ENCODE assay signal across 8 cellular contexts in genomic region chr5:115179068-115179958, GRCh38. TPM values are rescaled to one million over a fixed set of nuclear protein-coding genes. Genes with fewer than 3 reads are reported as not detected.
A peak's percentile ranks its signal among the peaks of the same experiment; 100 is the strongest.
DNase-seq lines count a peak whose midpoint lies in the region; ATAC-seq lines count a peak whose summit lies in the region.

No MANE protein-coding gene starts in this region.

- H3K27ac Mint-ChIP-seq in activated CD4-positive, alpha-beta memory T cell treated with anti-CD3 and anti-CD28 coated beads, Interleukin-2, amount 10 ng/mL, durations not matched to agents 7 days and 5 days: no peak overlapping the region

- no peaks in the 10 kb centered on the region for H3K36me3 Mint-ChIP-seq in activated CD4-positive, alpha-beta memory T cell treated with anti-CD3 and anti-CD28 coated beads, Interleukin-2, amount 10 ng/mL, durations not matched to agents 7 days and 5 days (ENCODE audit: low read depth)

- ATAC-seq in HG02938 (IDR thresholded peaks at IDR 0.05; ENCODE audit: unreplicated experiment): peak; percentile 29

- POLR2A ChIA-PET in activated CD4-positive, alpha-beta memory T cell treated with anti-CD3 and anti-CD28 coated beads, Interleukin-2, amount 10 ng/mL, durations not matched to agents 7 days and 5 days (lab: Charles Lee): interaction anchor here (1.1 to 3.5 kb wide), 2 partner anchors 9 to 86 kb away, joined by 3 to 14 read pairs; partner anchors contain the start of gene TRIM36

- peak; percentile 24 for DNase-seq in activated T-cell treated with anti-CD3 and anti-CD28 coated beads, Interleukin-2, amount 50 U/mL, for 1 hour
- DNase-seq in activated T-cell treated with anti-CD3 and anti-CD28 coated beads for 4 hours (no peak), hepatic stellate cell (ENCODE audit: low spot score) (peak; percentile 29), skeletal muscle cell (ENCODE audit: low read depth) (no peak), mucosa of gallbladder (ENCODE audit: low spot score) (no peak), HuH-7 (ENCODE audit: low spot score) (no peak)
- DNase-seq in activated CD4-positive, alpha-beta memory T cell treated with anti-CD3 and anti-CD28 coated beads, Interleukin-2, amount 10 ng/mL, durations not matched to agents 7 days and 5 days: no peak

- CTCF ChIA-PET in activated CD4-positive, alpha-beta memory T cell treated with anti-CD3 and anti-CD28 coated beads, Interleukin-2, amount 10 ng/mL, durations not matched to agents 7 days and 5 days (lab: Charles Lee): interaction anchor here (1.6 kb wide), 1 partner anchor 66 kb away, joined by 3 read pairs; no protein-coding TSS in a partner anchor

- no peaks in the 10 kb centered on the region for H3K9me3 Mint-ChIP-seq in activated CD4-positive, alpha-beta memory T cell treated with anti-CD3 and anti-CD28 coated beads, Interleukin-2, amount 10 ng/mL, durations not matched to agents 7 days and 5 days

- H3K4me3 Mint-ChIP-seq in activated CD4-positive, alpha-beta memory T cell treated with anti-CD3 and anti-CD28 coated beads, Interleukin-2, amount 10 ng/mL, durations not matched to agents 7 days and 5 days: peak overlapping the region; percentile 59

- peaks cover 75% of the 10 kb centered on the region for H3K27me3 Mint-ChIP-seq in activated CD4-positive, alpha-beta memory T cell treated with anti-CD3 and anti-CD28 coated beads, Interleukin-2, amount 10 ng/mL, durations not matched to agents 7 days and 5 days

- H3K4me1 Mint-ChIP-seq in activated CD4-positive, alpha-beta memory T cell treated with anti-CD3 and anti-CD28 coated beads, Interleukin-2, amount 10 ng/mL, durations not matched to agents 7 days and 5 days: peaks cover 13% of the 10 kb centered on the region

- peak overlapping the region; percentile 52 for H3K4me3 ChIP-seq in skeletal muscle cell (ENCODE audit: low read depth, low read length)

RNA-seq across cellular contexts. Expression of gene TRIM36, which starts 9.6 kb away (rescaled TPM):
- under 1 TPM in 1 of 2 experiments, not detected in 1; 0.45 TPM for total RNA-seq in activated CD4-positive, alpha-beta memory T cell treated with anti-CD3 and anti-CD28 coated beads, Interleukin-2, amount 10 ng/mL, durations not matched to agents 7 days and 5 days
- total RNA-seq in mucosa of gallbladder: 1.3 TPM

Comparison
In these comparisons a context has a peak if more than half of its experiments do, and no peak if none do; other contexts are left out.
1. DNase-seq: peak in activated T-cell treated with anti-CD3 and anti-CD28 coated beads, Interleukin-2, amount 50 U/mL, for 1 hour (single experiment) and hepatic stellate cell (single experiment); none in activated T-cell treated with anti-CD3 and anti-CD28 coated beads for 4 hours (single experiment), activated CD4-positive, alpha-beta memory T cell treated with anti-CD3 and anti-CD28 coated beads, Interleukin-2, amount 10 ng/mL, durations not matched to agents 7 days and 5 days (single experiment), skeletal muscle cell (single experiment), mucosa of gallbladder (single experiment) and HuH-7 (single experiment).